Comparison of ENCODE assay signal across 16 cellular contexts in genomic region chr19:28794301-28794700, GRCh38.
A peak's percentile ranks its signal among the peaks of the same experiment; 100 is the strongest.
DNase-seq lines count a peak whose midpoint lies in the region; ATAC-seq and TF ChIP-seq lines count a peak whose summit lies in the region.
"Had no signal": no experiment of that assay in that cellular context is flagged by ENCODE, and none has a peak within 500 bp of the region (broad histone marks: within the 10 kb centered on the region; RNA-seq: fewer than 3 reads in every experiment).

No MANE protein-coding gene starts in this region.

- POLR2A ChIA-PET in MCF 10A (lab: Yijun Ruan, JAX): no interaction called here

- 59% methylated on average over 3 of the region's 3 CpGs for WGBS in right cardiac atrium
- 46 to 50% methylated on average over 3 of the region's 3 CpGs for WGBS in testis, 2 donors

- CTCF ChIA-PET in MCF 10A (lab: Yijun Ruan, JAX): no interaction called here

- no peak for ATAC-seq in activated T-cell treated with anti-CD3 and anti-CD28 coated beads, Interleukin-2, amount 50 U/mL, for 72 hours (replicated peaks in 1 of 2)
- ATAC-seq in right cardiac atrium: no peak
- no peak for ATAC-seq in HG03521 (IDR thresholded peaks at IDR 0.05; ENCODE audit: unreplicated experiment)
- ATAC-seq: activated T-helper 17 cell treated with anti-CD3 and anti-CD28 coated beads, Interleukin-2, amount 50 U/mL, for 72 hours; CD8-positive, alpha-beta T cell; stimulated activated memory B cell treated with anti-CD40 and anti-IgM and Interleukin-4, amounts not matched to agents 10 μg/mL and 1 μg/mL and 100 μg/mL, for 72 hours had no signal

- no peak for TF ChIP-seq POLR2A in testis (IDR thresholded peaks at IDR 0.05)

- no peak for DNase-seq in activated T-cell treated with anti-CD3 and anti-CD28 coated beads, Interleukin-2, amount 50 U/mL, for 72 hours
- DNase-seq in activated T-cell treated with anti-CD3 and anti-CD28 coated beads for 4 hours (no peak), right cardiac atrium (no peak), testis (no peak), NOMO-1 (lab: John Stamatoyannopoulos, UW; ENCODE audit: unreplicated experiment in 2 of 2) (no peak), MCF 10A (ENCODE audit: unreplicated experiment) (no peak)
- no peak for DNase-seq in T-helper 2 cell treated with Interferon-gamma antibody and Interleukin-4, amounts not matched to agents 5 μg/mL and 100 μg/mL, for 36 hours (ENCODE audit: low spot score)
- DNase-seq: ACHN; CD8-positive, alpha-beta T cell; MM.1S; NCI-H2081 treated with DMSO at 0.1 percent for 48 hours; SHP77 had no signal

- H3K27ac ChIP-seq in right cardiac atrium (ENCODE audit: low read length): no peak overlapping the region
- no peak overlapping the region for H3K27ac ChIP-seq in testis
- H3K27ac ChIP-seq: upper lobe of left lung had no signal

- H3K4me3 Mint-ChIP-seq in activated T-cell treated with anti-CD3 and anti-CD28 coated beads, Interleukin-2, amount 50 U/mL, for 72 hours: peak overlapping the region; percentile 6 to 60
- H3K4me3 Mint-ChIP-seq in T-helper 2 cell treated with Interferon-gamma antibody and Interleukin-4, amounts not matched to agents 5 μg/mL and 100 μg/mL, for 36 hours: peak overlapping the region; percentile 55
- no peak overlapping the region for H3K4me3 Mint-ChIP-seq in MCF 10A (ENCODE audit: unreplicated experiment)
- H3K4me3 Mint-ChIP-seq: activated T-helper 17 cell treated with anti-CD3 and anti-CD28 coated beads, Interleukin-2, amount 50 U/mL, for 72 hours; CD8-positive, alpha-beta T cell; stimulated activated memory B cell treated with anti-CD40 and anti-IgM and Interleukin-4, amounts not matched to agents 10 μg/mL and 1 μg/mL and 100 μg/mL, for 72 hours had no signal

- BruUV-seq in MCF 10A (replicated peaks; lab: Mats Ljungman, UMichigan): no TSS peak

- H3K36me3 ChIP-seq in testis (ENCODE audit: low read depth, missing control alignments): no peaks in the 10 kb centered on the region
- H3K36me3 ChIP-seq: upper lobe of left lung had no signal

- no peaks in the 10 kb centered on the region for H3K27me3 ChIP-seq in right cardiac atrium (ENCODE audit: control insufficient read depth, insufficient read depth)
- no peaks in the 10 kb centered on the region for H3K27me3 ChIP-seq in testis

- H3K27me3 Mint-ChIP-seq in activated T-cell treated with anti-CD3 and anti-CD28 coated beads, Interleukin-2, amount 50 U/mL, for 72 hours (ENCODE audit: low read depth): peaks cover 28% of the 10 kb centered on the region
- peaks cover 31% of the 10 kb centered on the region for H3K27me3 Mint-ChIP-seq in T-helper 2 cell treated with Interferon-gamma antibody and Interleukin-4, amounts not matched to agents 5 μg/mL and 100 μg/mL, for 36 hours (ENCODE audit: low read depth)
- H3K27me3 Mint-ChIP-seq in MCF 10A (ENCODE audit: insufficient read depth, unreplicated experiment): no peaks in the 10 kb centered on the region

- TF ChIP-seq CTCF in testis (IDR thresholded peaks at IDR 0.05) (no peak), MCF 10A (IDR thresholded peaks at IDR 0.05; ENCODE audit: unreplicated experiment) (no peak)

- H3K9me3 ChIP-seq in right cardiac atrium (ENCODE audit: control insufficient read depth, low read length) (no peaks in the 10 kb centered on the region), testis (no peaks in the 10 kb centered on the region)

- intact Hi-C loops in right cardiac atrium (cut with DNase I) (no loop called here), testis (cut with DNase I; ENCODE audit: low total_unique reads) (no loop called here), MCF 10A (cut with micrococcal nuclease) (no loop called here)

- H3K36me3 Mint-ChIP-seq in activated T-cell treated with anti-CD3 and anti-CD28 coated beads, Interleukin-2, amount 50 U/mL, for 72 hours (ENCODE audit: insufficient read depth in 2 of 2): peaks cover 2 to 8% of the 10 kb centered on the region in 2 donors
- H3K36me3 Mint-ChIP-seq in T-helper 2 cell treated with Interferon-gamma antibody and Interleukin-4, amounts not matched to agents 5 μg/mL and 100 μg/mL, for 36 hours (ENCODE audit: low read depth): peaks cover 1% of the 10 kb centered on the region
- no peaks in the 10 kb centered on the region for H3K36me3 Mint-ChIP-seq in MCF 10A (ENCODE audit: insufficient read depth, unreplicated experiment)
- H3K36me3 Mint-ChIP-seq: CD8-positive, alpha-beta T cell; stimulated activated memory B cell treated with anti-CD40 and anti-IgM and Interleukin-4, amounts not matched to agents 10 μg/mL and 1 μg/mL and 100 μg/mL, for 72 hours had no signal

- H3K9me3 Mint-ChIP-seq in activated T-cell treated with anti-CD3 and anti-CD28 coated beads, Interleukin-2, amount 50 U/mL, for 72 hours: peaks cover 2 to 7% of the 10 kb centered on the region in 2 donors
- peaks cover 11% of the 10 kb centered on the region for H3K9me3 Mint-ChIP-seq in T-helper 2 cell treated with Interferon-gamma antibody and Interleukin-4, amounts not matched to agents 5 μg/mL and 100 μg/mL, for 36 hours
- peaks cover 34% of the 10 kb centered on the region for H3K9me3 Mint-ChIP-seq in MCF 10A (ENCODE audit: unreplicated experiment)

- H3K27ac Mint-ChIP-seq in activated T-cell treated with anti-CD3 and anti-CD28 coated beads, Interleukin-2, amount 50 U/mL, for 72 hours: no peak overlapping the region
- H3K27ac Mint-ChIP-seq in T-helper 2 cell treated with Interferon-gamma antibody and Interleukin-4, amounts not matched to agents 5 μg/mL and 100 μg/mL, for 36 hours: no peak overlapping the region
- no peak overlapping the region for H3K27ac Mint-ChIP-seq in MCF 10A (ENCODE audit: low read depth, unreplicated experiment)
- H3K27ac Mint-ChIP-seq: activated T-helper 17 cell treated with anti-CD3 and anti-CD28 coated beads, Interleukin-2, amount 50 U/mL, for 72 hours; CD8-positive, alpha-beta T cell; stimulated activated memory B cell treated with anti-CD40 and anti-IgM and Interleukin-4, amounts not matched to agents 10 μg/mL and 1 μg/mL and 100 μg/mL, for 72 hours had no signal

- H3K4me1 ChIP-seq in right cardiac atrium (ENCODE audit: control insufficient read depth, insufficient read depth, low read length): no peaks in the 10 kb centered on the region
- H3K4me1 ChIP-seq in testis: no peaks in the 10 kb centered on the region

- H3K4me1 Mint-ChIP-seq in activated T-cell treated with anti-CD3 and anti-CD28 coated beads, Interleukin-2, amount 50 U/mL, for 72 hours (ENCODE audit: low read depth): no peaks in the 10 kb centered on the region
- H3K4me1 Mint-ChIP-seq in T-helper 2 cell treated with Interferon-gamma antibody and Interleukin-4, amounts not matched to agents 5 μg/mL and 100 μg/mL, for 36 hours (ENCODE audit: low read depth): peaks cover 7% of the 10 kb centered on the region
- H3K4me1 Mint-ChIP-seq in MCF 10A (ENCODE audit: insufficient read depth, unreplicated experiment): no peaks in the 10 kb centered on the region
- H3K4me1 Mint-ChIP-seq: activated T-helper 17 cell treated with anti-CD3 and anti-CD28 coated beads, Interleukin-2, amount 50 U/mL, for 72 hours; stimulated activated memory B cell treated with anti-CD40 and anti-IgM and Interleukin-4, amounts not matched to agents 10 μg/mL and 1 μg/mL and 100 μg/mL, for 72 hours had no signal

- H3K4me3 ChIP-seq in right cardiac atrium (ENCODE audit: low read length) (peak overlapping the region; percentile 36), testis (peak overlapping the region; percentile 49 to 68)
- H3K4me3 ChIP-seq: upper lobe of left lung had no signal
